ENCODE assay signal across 1 cellular context in the genomic region with DNA sequence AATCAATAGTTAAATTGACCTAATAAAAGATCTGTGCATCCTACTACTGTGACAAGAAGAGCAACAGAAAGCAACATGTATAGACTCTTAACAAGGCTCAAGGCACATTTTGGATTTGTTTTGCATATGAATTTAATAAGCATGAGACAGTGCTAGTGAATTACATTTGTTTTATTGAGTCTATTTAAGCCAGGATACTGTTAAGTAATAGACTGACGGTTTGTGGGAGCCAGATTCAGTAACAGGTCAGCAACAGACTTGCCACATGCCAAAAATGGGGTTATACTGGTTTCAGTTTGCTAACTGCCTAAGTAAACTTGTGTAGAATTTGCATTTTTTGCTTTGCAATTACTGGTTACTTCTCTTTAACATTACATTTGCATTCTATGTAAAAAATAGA.
TF ChIP-seq lines count a peak whose summit lies in the region.

No MANE protein-coding gene starts in this region.

TF ChIP-seq in GM12878, 131 proteins besides CTCF, POLR2A, EP300 and RAD21 (continued from another document and continues in another):
- TF ChIP-seq, protein P1, sequence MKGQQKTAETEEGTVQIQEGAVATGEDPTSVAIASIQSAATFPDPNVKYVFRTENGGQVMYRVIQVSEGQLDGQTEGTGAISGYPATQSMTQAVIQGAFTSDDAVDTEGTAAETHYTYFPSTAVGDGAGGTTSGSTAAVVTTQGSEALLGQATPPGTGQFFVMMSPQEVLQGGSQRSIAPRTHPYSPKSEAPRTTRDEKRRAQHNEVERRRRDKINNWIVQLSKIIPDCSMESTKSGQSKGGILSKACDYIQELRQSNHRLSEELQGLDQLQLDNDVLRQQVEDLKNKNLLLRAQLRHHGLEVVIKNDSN (IDR thresholded peaks at IDR 0.05; ENCODE audit: borderline replicate concordance, extremely low read length, insufficient read depth, low read depth, low read length), result no peak
- TF ChIP-seq EGR1 (IDR thresholded peaks at IDR 0.05; ENCODE audit: borderline replicate concordance in 1 of 2, low read depth in 2 of 2, low read length in 2 of 2), result no peak
- TF ChIP-seq SUPT20H (IDR thresholded peaks at IDR 0.05; ENCODE audit: borderline replicate concordance, control insufficient read depth, low read depth, low read length), result no peak
- TF ChIP-seq SMAD1 (IDR thresholded peaks at IDR 0.05; ENCODE audit: low read depth, partially characterized antibody), result no peak
- TF ChIP-seq POLR2AphosphoS5 (IDR thresholded peaks at IDR 0.05; ENCODE audit: low read length), result no peak
- TF ChIP-seq, protein P2, sequence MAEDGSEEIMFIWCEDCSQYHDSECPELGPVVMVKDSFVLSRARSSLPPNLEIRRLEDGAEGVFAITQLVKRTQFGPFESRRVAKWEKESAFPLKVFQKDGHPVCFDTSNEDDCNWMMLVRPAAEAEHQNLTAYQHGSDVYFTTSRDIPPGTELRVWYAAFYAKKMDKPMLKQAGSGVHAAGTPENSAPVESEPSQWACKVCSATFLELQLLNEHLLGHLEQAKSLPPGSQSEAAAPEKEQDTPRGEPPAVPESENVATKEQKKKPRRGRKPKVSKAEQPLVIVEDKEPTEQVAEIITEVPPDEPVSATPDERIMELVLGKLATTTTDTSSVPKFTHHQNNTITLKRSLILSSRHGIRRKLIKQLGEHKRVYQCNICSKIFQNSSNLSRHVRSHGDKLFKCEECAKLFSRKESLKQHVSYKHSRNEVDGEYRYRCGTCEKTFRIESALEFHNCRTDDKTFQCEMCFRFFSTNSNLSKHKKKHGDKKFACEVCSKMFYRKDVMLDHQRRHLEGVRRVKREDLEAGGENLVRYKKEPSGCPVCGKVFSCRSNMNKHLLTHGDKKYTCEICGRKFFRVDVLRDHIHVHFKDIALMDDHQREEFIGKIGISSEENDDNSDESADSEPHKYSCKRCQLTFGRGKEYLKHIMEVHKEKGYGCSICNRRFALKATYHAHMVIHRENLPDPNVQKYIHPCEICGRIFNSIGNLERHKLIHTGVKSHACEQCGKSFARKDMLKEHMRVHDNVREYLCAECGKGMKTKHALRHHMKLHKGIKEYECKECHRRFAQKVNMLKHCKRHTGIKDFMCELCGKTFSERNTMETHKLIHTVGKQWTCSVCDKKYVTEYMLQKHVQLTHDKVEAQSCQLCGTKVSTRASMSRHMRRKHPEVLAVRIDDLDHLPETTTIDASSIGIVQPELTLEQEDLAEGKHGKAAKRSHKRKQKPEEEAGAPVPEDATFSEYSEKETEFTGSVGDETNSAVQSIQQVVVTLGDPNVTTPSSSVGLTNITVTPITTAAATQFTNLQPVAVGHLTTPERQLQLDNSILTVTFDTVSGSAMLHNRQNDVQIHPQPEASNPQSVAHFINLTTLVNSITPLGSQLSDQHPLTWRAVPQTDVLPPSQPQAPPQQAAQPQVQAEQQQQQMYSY (CRISPR knock-in tag; IDR thresholded peaks at IDR 0.05), result no peak
- TF ChIP-seq CBFB (IDR thresholded peaks at IDR 0.05; ENCODE audit: low read depth), result 0 out of 2 replicates have a peak, but pooled peaks have one; percentile 35
- TF ChIP-seq BMI1 (IDR thresholded peaks at IDR 0.05; ENCODE audit: borderline replicate concordance), result no peak
- TF ChIP-seq RELA (IDR thresholded peaks at IDR 0.05; ENCODE audit: borderline replicate concordance, partially characterized antibody), result no peak
- no peak for TF ChIP-seq CREB1 (IDR thresholded peaks at IDR 0.05; ENCODE audit: low read depth)
- no peak for TF ChIP-seq ZNF622 (IDR thresholded peaks at IDR 0.05)
- TF ChIP-seq CHD1 (IDR thresholded peaks at IDR 0.05; ENCODE audit: low read depth, low read length), result no peak
- no peak for TF ChIP-seq NR2C1 (IDR thresholded peaks at IDR 0.05)
- TF ChIP-seq NFIC (IDR thresholded peaks at IDR 0.05; ENCODE audit: low read depth, low read length), result no peak
- TF ChIP-seq NFYA (IDR thresholded peaks at IDR 0.05; ENCODE audit: borderline replicate concordance, low read depth, low read length), result no peak
- TF ChIP-seq, protein P3, sequence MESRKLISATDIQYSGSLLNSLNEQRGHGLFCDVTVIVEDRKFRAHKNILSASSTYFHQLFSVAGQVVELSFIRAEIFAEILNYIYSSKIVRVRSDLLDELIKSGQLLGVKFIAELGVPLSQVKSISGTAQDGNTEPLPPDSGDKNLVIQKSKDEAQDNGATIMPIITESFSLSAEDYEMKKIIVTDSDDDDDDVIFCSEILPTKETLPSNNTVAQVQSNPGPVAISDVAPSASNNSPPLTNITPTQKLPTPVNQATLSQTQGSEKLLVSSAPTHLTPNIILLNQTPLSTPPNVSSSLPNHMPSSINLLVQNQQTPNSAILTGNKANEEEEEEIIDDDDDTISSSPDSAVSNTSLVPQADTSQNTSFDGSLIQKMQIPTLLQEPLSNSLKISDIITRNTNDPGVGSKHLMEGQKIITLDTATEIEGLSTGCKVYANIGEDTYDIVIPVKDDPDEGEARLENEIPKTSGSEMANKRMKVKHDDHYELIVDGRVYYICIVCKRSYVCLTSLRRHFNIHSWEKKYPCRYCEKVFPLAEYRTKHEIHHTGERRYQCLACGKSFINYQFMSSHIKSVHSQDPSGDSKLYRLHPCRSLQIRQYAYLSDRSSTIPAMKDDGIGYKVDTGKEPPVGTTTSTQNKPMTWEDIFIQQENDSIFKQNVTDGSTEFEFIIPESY (IDR thresholded peaks at IDR 0.05), result no peak
- TF ChIP-seq YBX1 (IDR thresholded peaks at IDR 0.05), result no peak
- no peak for TF ChIP-seq TCF7 (IDR thresholded peaks at IDR 0.05; ENCODE audit: borderline replicate concordance)
- TF ChIP-seq SRF (IDR thresholded peaks at IDR 0.05; ENCODE audit: low read depth in 2 of 2, low read length in 2 of 2), result peak in 1 of 2 experiments; percentile 85; a peak in 2 of 4 replicates
- TF ChIP-seq BACH1 (IDR thresholded peaks at IDR 0.05; ENCODE audit: borderline replicate concordance), result no peak
- TF ChIP-seq, protein P4, sequence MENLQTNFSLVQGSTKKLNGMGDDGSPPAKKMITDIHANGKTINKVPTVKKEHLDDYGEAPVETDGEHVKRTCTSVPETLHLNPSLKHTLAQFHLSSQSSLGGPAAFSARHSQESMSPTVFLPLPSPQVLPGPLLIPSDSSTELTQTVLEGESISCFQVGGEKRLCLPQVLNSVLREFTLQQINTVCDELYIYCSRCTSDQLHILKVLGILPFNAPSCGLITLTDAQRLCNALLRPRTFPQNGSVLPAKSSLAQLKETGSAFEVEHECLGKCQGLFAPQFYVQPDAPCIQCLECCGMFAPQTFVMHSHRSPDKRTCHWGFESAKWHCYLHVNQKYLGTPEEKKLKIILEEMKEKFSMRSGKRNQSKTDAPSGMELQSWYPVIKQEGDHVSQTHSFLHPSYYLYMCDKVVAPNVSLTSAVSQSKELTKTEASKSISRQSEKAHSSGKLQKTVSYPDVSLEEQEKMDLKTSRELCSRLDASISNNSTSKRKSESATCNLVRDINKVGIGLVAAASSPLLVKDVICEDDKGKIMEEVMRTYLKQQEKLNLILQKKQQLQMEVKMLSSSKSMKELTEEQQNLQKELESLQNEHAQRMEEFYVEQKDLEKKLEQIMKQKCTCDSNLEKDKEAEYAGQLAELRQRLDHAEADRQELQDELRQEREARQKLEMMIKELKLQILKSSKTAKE (IDR thresholded peaks at IDR 0.05; ENCODE audit: low read depth, poor library complexity, severe bottlenecking), result peak; percentile 43
- TF ChIP-seq, protein P5, sequence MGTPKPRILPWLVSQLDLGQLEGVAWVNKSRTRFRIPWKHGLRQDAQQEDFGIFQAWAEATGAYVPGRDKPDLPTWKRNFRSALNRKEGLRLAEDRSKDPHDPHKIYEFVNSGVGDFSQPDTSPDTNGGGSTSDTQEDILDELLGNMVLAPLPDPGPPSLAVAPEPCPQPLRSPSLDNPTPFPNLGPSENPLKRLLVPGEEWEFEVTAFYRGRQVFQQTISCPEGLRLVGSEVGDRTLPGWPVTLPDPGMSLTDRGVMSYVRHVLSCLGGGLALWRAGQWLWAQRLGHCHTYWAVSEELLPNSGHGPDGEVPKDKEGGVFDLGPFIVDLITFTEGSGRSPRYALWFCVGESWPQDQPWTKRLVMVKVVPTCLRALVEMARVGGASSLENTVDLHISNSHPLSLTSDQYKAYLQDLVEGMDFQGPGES (IDR thresholded peaks at IDR 0.05), result no peak
- TF ChIP-seq ZNF384 (IDR thresholded peaks at IDR 0.05; ENCODE audit: borderline replicate concordance, low read depth, low read length), result no peak
- no peak for TF ChIP-seq CBX3 (IDR thresholded peaks at IDR 0.05; ENCODE audit: borderline replicate concordance, low read depth)
- TF ChIP-seq RUNX3 (IDR thresholded peaks at IDR 0.05; ENCODE audit: low read length), result peak; percentile 80
- peak; percentile 28; the same call in 1 of the 2 replicates for TF ChIP-seq DPF2 (IDR thresholded peaks at IDR 0.05)
- no peak for TF ChIP-seq SIX5 (IDR thresholded peaks at IDR 0.05; ENCODE audit: low read depth, low read length, severe bottlenecking)
- no peak; a peak in 1 of 4 replicates for TF ChIP-seq IKZF2 (IDR thresholded peaks at IDR 0.05)
- TF ChIP-seq TCF3 (IDR thresholded peaks at IDR 0.05; ENCODE audit: borderline replicate concordance, insufficient read depth, low read depth, low read length), result no peak
- TF ChIP-seq MYB (IDR thresholded peaks at IDR 0.05; ENCODE audit: borderline replicate concordance, low read depth, low read length), result peak; percentile 93
- TF ChIP-seq FOXK2 (IDR thresholded peaks at IDR 0.05), result no peak
- TF ChIP-seq ZNF207 (IDR thresholded peaks at IDR 0.05; ENCODE audit: borderline replicate concordance), result no peak
- TF ChIP-seq SP1 (IDR thresholded peaks at IDR 0.05; ENCODE audit: low read depth, low read length), result no peak
- no peak for TF ChIP-seq YY1 (IDR thresholded peaks at IDR 0.05; ENCODE audit: low read depth, low read length)
- TF ChIP-seq PAX8 (IDR thresholded peaks at IDR 0.05), result no peak
- no peak for TF ChIP-seq SPI1 (IDR thresholded peaks at IDR 0.05; ENCODE audit: borderline replicate concordance, insufficient read depth, low read depth, low read length)
- no peak for TF ChIP-seq EED (IDR thresholded peaks at IDR 0.05; ENCODE audit: low read depth)
- TF ChIP-seq, protein P6, sequence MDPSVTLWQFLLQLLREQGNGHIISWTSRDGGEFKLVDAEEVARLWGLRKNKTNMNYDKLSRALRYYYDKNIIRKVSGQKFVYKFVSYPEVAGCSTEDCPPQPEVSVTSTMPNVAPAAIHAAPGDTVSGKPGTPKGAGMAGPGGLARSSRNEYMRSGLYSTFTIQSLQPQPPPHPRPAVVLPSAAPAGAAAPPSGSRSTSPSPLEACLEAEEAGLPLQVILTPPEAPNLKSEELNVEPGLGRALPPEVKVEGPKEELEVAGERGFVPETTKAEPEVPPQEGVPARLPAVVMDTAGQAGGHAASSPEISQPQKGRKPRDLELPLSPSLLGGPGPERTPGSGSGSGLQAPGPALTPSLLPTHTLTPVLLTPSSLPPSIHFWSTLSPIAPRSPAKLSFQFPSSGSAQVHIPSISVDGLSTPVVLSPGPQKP (IDR thresholded peaks at IDR 0.05; ENCODE audit: low read depth, low read length), result no peak
- TF ChIP-seq POLR2AphosphoS2 (IDR thresholded peaks at IDR 0.05; ENCODE audit: low read depth, low read length), result no peak
- TF ChIP-seq HDAC6 (IDR thresholded peaks at IDR 0.05; ENCODE audit: unreplicated experiment), result no peak
- TF ChIP-seq, protein P7, sequence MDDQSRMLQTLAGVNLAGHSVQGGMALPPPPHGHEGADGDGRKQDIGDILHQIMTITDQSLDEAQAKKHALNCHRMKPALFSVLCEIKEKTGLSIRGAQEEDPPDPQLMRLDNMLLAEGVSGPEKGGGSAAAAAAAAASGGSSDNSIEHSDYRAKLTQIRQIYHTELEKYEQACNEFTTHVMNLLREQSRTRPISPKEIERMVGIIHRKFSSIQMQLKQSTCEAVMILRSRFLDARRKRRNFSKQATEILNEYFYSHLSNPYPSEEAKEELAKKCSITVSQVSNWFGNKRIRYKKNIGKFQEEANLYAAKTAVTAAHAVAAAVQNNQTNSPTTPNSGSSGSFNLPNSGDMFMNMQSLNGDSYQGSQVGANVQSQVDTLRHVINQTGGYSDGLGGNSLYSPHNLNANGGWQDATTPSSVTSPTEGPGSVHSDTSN (IDR thresholded peaks at IDR 0.05; ENCODE audit: insufficient replicate concordance, low read depth, low read length), result no peak
- no peak for TF ChIP-seq EZH2 (IDR thresholded peaks at IDR 0.05; ENCODE audit: borderline replicate concordance, control insufficient read depth, low read depth, low read length)
- TF ChIP-seq SMC3 (IDR thresholded peaks at IDR 0.05; ENCODE audit: borderline replicate concordance, low read length), result no peak
- peak; percentile 48; the same call in 1 of the 2 replicates for TF ChIP-seq CREM (IDR thresholded peaks at IDR 0.05; ENCODE audit: low read depth)
- TF ChIP-seq, protein P8, sequence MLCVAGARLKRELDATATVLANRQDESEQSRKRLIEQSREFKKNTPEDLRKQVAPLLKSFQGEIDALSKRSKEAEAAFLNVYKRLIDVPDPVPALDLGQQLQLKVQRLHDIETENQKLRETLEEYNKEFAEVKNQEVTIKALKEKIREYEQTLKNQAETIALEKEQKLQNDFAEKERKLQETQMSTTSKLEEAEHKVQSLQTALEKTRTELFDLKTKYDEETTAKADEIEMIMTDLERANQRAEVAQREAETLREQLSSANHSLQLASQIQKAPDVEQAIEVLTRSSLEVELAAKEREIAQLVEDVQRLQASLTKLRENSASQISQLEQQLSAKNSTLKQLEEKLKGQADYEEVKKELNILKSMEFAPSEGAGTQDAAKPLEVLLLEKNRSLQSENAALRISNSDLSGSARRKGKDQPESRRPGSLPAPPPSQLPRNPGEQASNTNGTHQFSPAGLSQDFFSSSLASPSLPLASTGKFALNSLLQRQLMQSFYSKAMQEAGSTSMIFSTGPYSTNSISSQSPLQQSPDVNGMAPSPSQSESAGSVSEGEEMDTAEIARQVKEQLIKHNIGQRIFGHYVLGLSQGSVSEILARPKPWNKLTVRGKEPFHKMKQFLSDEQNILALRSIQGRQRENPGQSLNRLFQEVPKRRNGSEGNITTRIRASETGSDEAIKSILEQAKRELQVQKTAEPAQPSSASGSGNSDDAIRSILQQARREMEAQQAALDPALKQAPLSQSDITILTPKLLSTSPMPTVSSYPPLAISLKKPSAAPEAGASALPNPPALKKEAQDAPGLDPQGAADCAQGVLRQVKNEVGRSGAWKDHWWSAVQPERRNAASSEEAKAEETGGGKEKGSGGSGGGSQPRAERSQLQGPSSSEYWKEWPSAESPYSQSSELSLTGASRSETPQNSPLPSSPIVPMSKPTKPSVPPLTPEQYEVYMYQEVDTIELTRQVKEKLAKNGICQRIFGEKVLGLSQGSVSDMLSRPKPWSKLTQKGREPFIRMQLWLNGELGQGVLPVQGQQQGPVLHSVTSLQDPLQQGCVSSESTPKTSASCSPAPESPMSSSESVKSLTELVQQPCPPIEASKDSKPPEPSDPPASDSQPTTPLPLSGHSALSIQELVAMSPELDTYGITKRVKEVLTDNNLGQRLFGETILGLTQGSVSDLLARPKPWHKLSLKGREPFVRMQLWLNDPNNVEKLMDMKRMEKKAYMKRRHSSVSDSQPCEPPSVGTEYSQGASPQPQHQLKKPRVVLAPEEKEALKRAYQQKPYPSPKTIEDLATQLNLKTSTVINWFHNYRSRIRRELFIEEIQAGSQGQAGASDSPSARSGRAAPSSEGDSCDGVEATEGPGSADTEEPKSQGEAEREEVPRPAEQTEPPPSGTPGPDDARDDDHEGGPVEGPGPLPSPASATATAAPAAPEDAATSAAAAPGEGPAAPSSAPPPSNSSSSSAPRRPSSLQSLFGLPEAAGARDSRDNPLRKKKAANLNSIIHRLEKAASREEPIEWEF (IDR thresholded peaks at IDR 0.05; ENCODE audit: insufficient replicate concordance, low read depth, low read length), result no peak
- no peak; the same call in 1 of the 2 replicates for TF ChIP-seq JUNB (IDR thresholded peaks at IDR 0.05)
